19 cellular contexts compared by ENCODE assay signal in genomic region chr15:32864051-32864450, GRCh38.
"Had no signal": no experiment of that assay in that cellular context is flagged by ENCODE, and none has a peak within 500 bp of the region (broad histone marks: within the 10 kb centered on the region; RNA-seq: fewer than 3 reads in every experiment).

No MANE protein-coding gene starts in this region.

- H3K4me1 ChIP-seq: testis had no signal

- DNase-seq: activated CD4-positive, alpha-beta T cell treated with anti-CD3 and anti-CD28 coated beads, Interleukin-2, amount 50 U/mL, for 48 hours; activated gamma-delta T cell treated with Interleukin-2 at 50 U/mL for 16 hours; adrenal gland; dermis blood vessel endothelial cell; effector memory CD4-positive, alpha-beta T cell; foreskin melanocyte; hypothalamus; islet precursor cell; nucleus accumbens; stimulated activated CD4-positive, alpha-beta T cell treated with anti-CD3 and anti-CD28 coated beads, Interleukin-4, amount 100 ng/mL, for 24 hours; testis; upper lobe of left lung; WERI-Rb-1 had no signal

- H3K9me3 ChIP-seq: adrenal gland, esophagus muscularis mucosa, testis, upper lobe of left lung had no signal

- ATAC-seq: activated naive CD4-positive, alpha-beta T cell treated with anti-CD3 and anti-CD28 coated beads, Interleukin-2, amount 50 U/mL, for 72 hours; natural killer cell treated with Interleukin-12 subunit alpha and Interleukin-12 subunit beta and Interleukin-15 and Interleukin-18, amount 100 ng/mL, for 72 hours; stimulated activated memory B cell treated with anti-CD40 and anti-IgM and Interleukin-4, amounts not matched to agents 10 μg/mL and 1 μg/mL and 100 μg/mL, for 72 hours had no signal

- H3K27ac ChIP-seq: adrenal gland, esophagus muscularis mucosa, skin epidermis, testis, upper lobe of left lung, WERI-Rb-1 had no signal

- H3K27me3 ChIP-seq: adrenal gland, esophagus muscularis mucosa, testis, upper lobe of left lung had no signal

- H3K36me3 ChIP-seq: adrenal gland, esophagus muscularis mucosa, upper lobe of left lung, WERI-Rb-1 had no signal

- H3K4me3 ChIP-seq: adrenal gland, esophagus muscularis mucosa, lung, skin epidermis, testis, upper lobe of left lung had no signal
